In genomic region chr1:206116873-206117150, GRCh38 we compare ENCODE assay signal across 9 cellular contexts. TPM values are rescaled to one million over a fixed set of nuclear protein-coding genes. Genes with fewer than 3 reads are reported as not detected.
A peak's percentile ranks its signal among the peaks of the same experiment; 100 is the strongest.
DNase-seq lines count a peak whose midpoint lies in the region; ATAC-seq, FAIRE-seq and TF ChIP-seq lines count a peak whose summit lies in the region.
"Had no signal": no experiment of that assay in that cellular context is flagged by ENCODE, and none has a peak within 500 bp of the region (broad histone marks: within the 10 kb centered on the region; RNA-seq: fewer than 3 reads in every experiment).

No MANE protein-coding gene starts in this region.

- peak overlapping the region; percentile 66 for H3K4me3 ChIP-seq in ACC112 (ENCODE audit: low read depth, low read length)
- peak overlapping the region; percentile 64 for H3K4me3 ChIP-seq in HUES48 (ENCODE audit: low read depth, low read length)
- peak overlapping the region; percentile 52 to 61 for H3K4me3 ChIP-seq in duodenal mucosa (ENCODE audit: low read depth in 1 of 2, low read length in 2 of 2)

- ATAC-seq in naive thymus-derived CD8-positive, alpha-beta T cell, result no peak

- no peak for DNase-seq in naive thymus-derived CD8-positive, alpha-beta T cell
- no peak for DNase-seq in stimulated activated CD4-positive, alpha-beta T cell treated with anti-CD3 and anti-CD28 coated beads, Interleukin-12 subunit alpha, Interleukin-12 subunit beta, amount 100 ng/mL, for 4 hours
- DNase-seq in DMS153 treated with DMSO at 0.1 percent for 48 hours (lab: John Stamatoyannopoulos, UW; ENCODE audit: unreplicated experiment) (no peak), D721Med (ENCODE audit: insufficient read length, low spot score) (no peak), erythroblast (lab: John Stamatoyannopoulos, UW) (no peak)

- no peaks in the 10 kb centered on the region for H3K79me2 ChIP-seq in ACC112 (ENCODE audit: control insufficient read depth, insufficient read depth, low read length, unreplicated experiment)

- H3K4me1 Mint-ChIP-seq in naive thymus-derived CD8-positive, alpha-beta T cell, result peaks cover 7 to 17% (median 11%) of the 10 kb centered on the region in 4 donors

- POLR2A ChIA-PET in naive thymus-derived CD8-positive, alpha-beta T cell (lab: Charles Lee), result no interaction called here

- H3K36me3 Mint-ChIP-seq in naive thymus-derived CD8-positive, alpha-beta T cell, result peaks cover 2 to 19% (median 5%) of the 10 kb centered on the region in 3 donors

- peaks cover 3 to 20% (median 12%) of the 10 kb centered on the region in 9 donors for H3K9me3 Mint-ChIP-seq in naive thymus-derived CD8-positive, alpha-beta T cell

- no peak for TF ChIP-seq CTCF in D721Med (IDR thresholded peaks at IDR 0.05; ENCODE audit: insufficient read depth, missing control alignments)

- H3K27me3 ChIP-seq in ACC112 (ENCODE audit: insufficient read depth, low read length) (peaks cover 64% of the 10 kb centered on the region), HUES48 (ENCODE audit: control insufficient read depth, insufficient read depth, low read length) (peaks cover 24% of the 10 kb centered on the region), duodenal mucosa (ENCODE audit: control insufficient read depth in 1 of 2, insufficient read depth in 2 of 2, low read length in 2 of 2) (peaks cover 19 to 21% of the 10 kb centered on the region in 2 donors)

- TF ChIP-seq POLR2A in erythroblast (IDR thresholded peaks at IDR 0.05; ENCODE audit: low read length), result no peak

- H3K4me1 ChIP-seq in ACC112 (ENCODE audit: control insufficient read depth, insufficient read depth, low read length, unreplicated experiment) (no peaks in the 10 kb centered on the region), HUES48 (ENCODE audit: control insufficient read depth, insufficient read depth, low read length) (no peaks in the 10 kb centered on the region), duodenal mucosa (ENCODE audit: control insufficient read depth in 1 of 2, insufficient read depth in 2 of 2, low read length in 2 of 2) (peaks cover 7 to 17% of the 10 kb centered on the region in 2 donors)

- H3K36me3 ChIP-seq in ACC112 (ENCODE audit: insufficient read depth, low read length) (no peaks in the 10 kb centered on the region), HUES48 (ENCODE audit: control insufficient read depth, insufficient read depth, low read length) (no peaks in the 10 kb centered on the region), duodenal mucosa (ENCODE audit: control insufficient read depth in 1 of 2, insufficient read depth in 2 of 2, low read length in 2 of 2) (no peaks in the 10 kb centered on the region)

- peak overlapping the region in 1 of 10 donors; percentile 69 for H3K27ac Mint-ChIP-seq in naive thymus-derived CD8-positive, alpha-beta T cell

- H3K27ac ChIP-seq in ACC112 (ENCODE audit: low read depth, low read length) (no peak overlapping the region), HUES48 (ENCODE audit: low read depth, low read length) (no peak overlapping the region), duodenal mucosa (ENCODE audit: low read depth, low read length) (no peak overlapping the region)

- peaks cover 7% of the 10 kb centered on the region for H3K9me3 ChIP-seq in HUES48 (ENCODE audit: control insufficient read depth, insufficient read depth, low read length)
- peaks cover 0 to 6% of the 10 kb centered on the region in 2 donors for H3K9me3 ChIP-seq in duodenal mucosa (ENCODE audit: control insufficient read depth in 1 of 2, low read length in 2 of 2)

- H3K4me3 Mint-ChIP-seq in naive thymus-derived CD8-positive, alpha-beta T cell, result peak overlapping the region in 6 of 10 donors; percentile 63 to 71 (median 67)

- peaks cover 16 to 61% (median 32%) of the 10 kb centered on the region in 5 donors for H3K27me3 Mint-ChIP-seq in naive thymus-derived CD8-positive, alpha-beta T cell

- FAIRE-seq in D721Med (lab: Jason Lieb, UNC), result no peak

- H3K9ac ChIP-seq in HUES48 (ENCODE audit: low read depth, low read length) (no peak overlapping the region), duodenal mucosa (ENCODE audit: low read depth in 1 of 2, low read length in 2 of 2) (peak overlapping the region in 1 of 2 donors; percentile 2)

- H2AFZ ChIP-seq in ACC112 (ENCODE audit: low read length, unreplicated experiment), result no peak overlapping the region

RNA-seq across cellular contexts. Expression of gene AVPR1B, which starts 0.4 kb away (rescaled TPM):
- total RNA-seq in naive thymus-derived CD8-positive, alpha-beta T cell, result not detected
- polyA plus RNA-seq in naive thymus-derived CD8-positive, alpha-beta T cell, result not detected
- total RNA-seq: glomerular endothelial cell had no signal
